In the genomic region with DNA sequence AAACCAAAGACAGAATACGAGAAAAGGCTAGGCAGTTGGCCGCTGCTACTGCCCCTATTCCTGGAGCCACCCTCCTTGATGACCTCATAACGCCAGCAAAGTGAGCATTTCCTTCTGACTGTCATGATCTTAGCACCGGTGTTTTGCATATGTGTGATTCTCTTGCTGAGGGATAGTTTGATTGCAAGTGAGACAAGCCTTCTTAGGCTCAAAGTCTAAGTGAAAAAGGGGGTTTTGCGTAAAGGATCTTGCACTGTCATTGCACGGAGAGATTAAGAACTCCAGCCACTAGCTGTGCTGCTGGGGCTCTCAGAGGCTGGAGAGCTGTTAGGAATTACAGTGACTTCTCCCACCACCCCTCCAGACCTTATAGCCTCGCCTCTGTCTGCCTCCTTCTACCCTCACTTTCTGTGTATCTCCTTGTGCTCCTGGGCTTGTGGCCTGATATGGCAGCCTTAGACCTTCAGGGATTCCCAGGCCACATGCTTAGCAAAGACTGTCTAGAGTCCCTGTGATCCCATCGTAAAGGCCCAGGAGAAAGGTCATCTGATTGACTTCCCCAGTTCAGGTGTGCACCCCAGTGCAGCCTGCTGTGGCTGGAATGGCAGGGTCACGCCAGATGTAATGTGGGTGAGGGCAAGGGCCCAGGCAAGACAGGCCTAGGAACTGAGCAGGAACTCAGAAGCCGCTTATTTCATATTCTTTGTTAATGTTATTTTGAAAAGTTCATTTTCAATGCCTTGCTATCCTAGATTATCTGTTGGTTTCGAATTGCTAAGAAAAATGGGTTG, we compare ENCODE assay signal across 17 cellular contexts. TPM values are rescaled to one million over a fixed set of nuclear protein-coding genes. Genes with fewer than 3 reads are reported as not detected.
A peak's percentile ranks its signal among the peaks of the same experiment; 100 is the strongest.
DNase-seq lines count a peak whose midpoint lies in the region; ATAC-seq, FAIRE-seq and TF ChIP-seq lines count a peak whose summit lies in the region.
"Had no signal": no experiment of that assay in that cellular context is flagged by ENCODE, and none has a peak within 500 bp of the region (broad histone marks: within the 10 kb centered on the region; RNA-seq: fewer than 3 reads in every experiment).

No MANE protein-coding gene starts in this region.

- H3K27ac ChIP-seq in A549: no peak overlapping the region
- H3K27ac ChIP-seq in kidney (ENCODE audit: low read depth in 2 of 2, low read length in 2 of 2): peak overlapping the region in 1 of 2 donors; percentile 63
- no peak overlapping the region for H3K27ac ChIP-seq in Karpas-422 (ENCODE audit: low read length)
- H3K27ac ChIP-seq: BLaER1 treated with 17β-estradiol and CSF1 and Interleukin-3, amounts not matched to agents 10 nM and 100 nM had no signal

- H3K4me2 ChIP-seq in A549 (no peak overlapping the region), Karpas-422 (ENCODE audit: low read depth, low read length, poor library complexity, severe bottlenecking) (no peak overlapping the region)
- H3K4me2 ChIP-seq: BLaER1 treated with 17β-estradiol and CSF1 and Interleukin-3, amounts not matched to agents 10 nM and 100 nM had no signal

- TF ChIP-seq EP300 in A549 (IDR thresholded peaks at IDR 0.05): no peak

- H2AFZ ChIP-seq in Karpas-422 (ENCODE audit: low read length): no peak overlapping the region

- no peaks in the 10 kb centered on the region for H3K79me2 ChIP-seq in Karpas-422 (ENCODE audit: low read length)

- no peaks in the 10 kb centered on the region for H3K27me3 Mint-ChIP-seq in WTC11 (ENCODE audit: low read depth)
- H3K27me3 Mint-ChIP-seq in activated T-helper 2 cell treated with anti-CD3 and anti-CD28 coated beads, Interferon-gamma antibody, Interleukin-2, Interleukin-4, amounts not matched to agents 10 μg/mL and 5 μg/mL and 100 μg/mL, durations not matched to agents 14 hours and 24 hours and 36 hours (ENCODE audit: low read depth): no peaks in the 10 kb centered on the region
- H3K27me3 Mint-ChIP-seq: CD4-positive, CD25-positive, alpha-beta regulatory T cell had no signal

- H3K36me3 ChIP-seq in kidney (ENCODE audit: control insufficient read depth in 1 of 2, insufficient read depth in 2 of 2, low read length in 2 of 2) (peaks cover 24 to 56% of the 10 kb centered on the region in 2 donors), Karpas-422 (ENCODE audit: insufficient read depth, low read length) (peaks cover 13% of the 10 kb centered on the region; the same call in 1 of the 2 replicates)

- POLR2A ChIA-PET in A549 (lab: Yijun Ruan, JAX) (no interaction called here), WTC11 (lab: Charles Lee) (no interaction called here)

- no peaks in the 10 kb centered on the region for H3K27me3 ChIP-seq in Karpas-422 (ENCODE audit: low read length)
- H3K27me3 ChIP-seq: BLaER1 treated with 17β-estradiol and CSF1 and Interleukin-3, amounts not matched to agents 10 nM and 100 nM had no signal

- H3K9me3 ChIP-seq in A549 (no peaks in the 10 kb centered on the region), kidney (ENCODE audit: control insufficient read depth in 1 of 2, low read length in 2 of 2) (no peaks in the 10 kb centered on the region), Karpas-422 (ENCODE audit: low read length) (no peaks in the 10 kb centered on the region)
- H3K9me3 ChIP-seq: BLaER1 treated with 17β-estradiol and CSF1 and Interleukin-3, amounts not matched to agents 10 nM and 100 nM had no signal

- H3K4me1 Mint-ChIP-seq in WTC11: peaks cover 5% of the 10 kb centered on the region
- H3K4me1 Mint-ChIP-seq in activated T-helper 2 cell treated with anti-CD3 and anti-CD28 coated beads, Interferon-gamma antibody, Interleukin-2, Interleukin-4, amounts not matched to agents 10 μg/mL and 5 μg/mL and 100 μg/mL, durations not matched to agents 14 hours and 24 hours and 36 hours (ENCODE audit: low read depth): peaks cover 4% of the 10 kb centered on the region

- FAIRE-seq in A549 (lab: Jason Lieb, UNC) (peak; percentile 43), kidney (lab: Jason Lieb, UNC) (no peak)
- FAIRE-seq: H54, HTR-8/SVneo had no signal

- H3K9ac ChIP-seq in kidney (ENCODE audit: low read length in 2 of 2): peak overlapping the region in 1 of 2 donors; percentile 34
- H3K9ac ChIP-seq in Karpas-422 (ENCODE audit: low read length): no peak overlapping the region
- H3K9ac ChIP-seq: BLaER1 treated with 17β-estradiol and CSF1 and Interleukin-3, amounts not matched to agents 10 nM and 100 nM had no signal

- intact Hi-C loops in kidney (cut with DNase I): no loop called here
- intact Hi-C loops in posterior vena cava (cut with DNase I): no loop called here
- intact Hi-C loops in activated T-helper 2 cell treated with anti-CD3 and anti-CD28 coated beads, Interferon-gamma antibody, Interleukin-2, Interleukin-4, amounts not matched to agents 10 μg/mL and 5 μg/mL and 100 μg/mL, durations not matched to agents 14 hours and 24 hours and 36 hours (cut with micrococcal nuclease): no loop called here

- no peak for TF ChIP-seq RAD21 in A549 (conservative IDR thresholded peaks at IDR 0.05 in 1 of 2, IDR thresholded peaks at IDR 0.05 in 1 of 2)

- H3K4me3 Mint-ChIP-seq in WTC11: no peak overlapping the region
- no peak overlapping the region for H3K4me3 Mint-ChIP-seq in activated T-helper 2 cell treated with anti-CD3 and anti-CD28 coated beads, Interferon-gamma antibody, Interleukin-2, Interleukin-4, amounts not matched to agents 10 μg/mL and 5 μg/mL and 100 μg/mL, durations not matched to agents 14 hours and 24 hours and 36 hours (ENCODE audit: low read depth)
- H3K4me3 Mint-ChIP-seq: CD4-positive, CD25-positive, alpha-beta regulatory T cell had no signal

- H3K9me3 Mint-ChIP-seq in WTC11: no peaks in the 10 kb centered on the region
- H3K9me3 Mint-ChIP-seq in activated T-helper 2 cell treated with anti-CD3 and anti-CD28 coated beads, Interferon-gamma antibody, Interleukin-2, Interleukin-4, amounts not matched to agents 10 μg/mL and 5 μg/mL and 100 μg/mL, durations not matched to agents 14 hours and 24 hours and 36 hours: no peaks in the 10 kb centered on the region
- H3K9me3 Mint-ChIP-seq: CD4-positive, CD25-positive, alpha-beta regulatory T cell had no signal

- H3K36me3 Mint-ChIP-seq in WTC11: peaks cover 52% of the 10 kb centered on the region
- H3K36me3 Mint-ChIP-seq in activated T-helper 2 cell treated with anti-CD3 and anti-CD28 coated beads, Interferon-gamma antibody, Interleukin-2, Interleukin-4, amounts not matched to agents 10 μg/mL and 5 μg/mL and 100 μg/mL, durations not matched to agents 14 hours and 24 hours and 36 hours (ENCODE audit: low read depth): peaks cover 56% of the 10 kb centered on the region

- no peak for TF ChIP-seq POLR2A in A549 (IDR thresholded peaks at IDR 0.05; ENCODE audit: low read length)

- no peaks in the 10 kb centered on the region for H4K20me1 ChIP-seq in Karpas-422 (ENCODE audit: insufficient read depth, low read depth, low read length)

- TF ChIP-seq CTCF in A549 (IDR thresholded peaks at IDR 0.05): no peak
- TF ChIP-seq CTCF in WTC11 (IDR thresholded peaks at IDR 0.05): no peak
- TF ChIP-seq CTCF in kidney (IDR thresholded peaks at IDR 0.05; ENCODE audit: borderline replicate concordance, extremely low read depth, insufficient read depth): no peak

- no peak for DNase-seq in A549 (ENCODE audit: low read depth in 1 of 2, low spot score in 1 of 2)
- DNase-seq in WTC11 (ENCODE audit: low spot score): no peak
- peak; percentile 22 for DNase-seq in kidney
- DNase-seq in posterior vena cava (ENCODE audit: low spot score): peak; percentile 67
- DNase-seq in Karpas-422: no peak
- DNase-seq in activated T-helper 2 cell treated with anti-CD3 and anti-CD28 coated beads, Interferon-gamma antibody, Interleukin-2, Interleukin-4, amounts not matched to agents 10 μg/mL and 5 μg/mL and 100 μg/mL, durations not matched to agents 14 hours and 24 hours and 36 hours (ENCODE audit: low spot score): no peak
- DNase-seq: 8988T; ACHN; Calu3; CD4-positive, CD25-positive, alpha-beta regulatory T cell; DMS 273 treated with DMSO at 0.1 percent for 48 hours; KBM-7 had no signal

- no peak overlapping the region for H3K4me3 ChIP-seq in A549
- no peak overlapping the region for H3K4me3 ChIP-seq in kidney (ENCODE audit: low read length in 2 of 2)
- no peak overlapping the region for H3K4me3 ChIP-seq in Karpas-422 (ENCODE audit: low read length)
- H3K4me3 ChIP-seq: BLaER1 treated with 17β-estradiol and CSF1 and Interleukin-3, amounts not matched to agents 10 nM and 100 nM had no signal

- H3K4me1 ChIP-seq in A549 (peaks cover 17% of the 10 kb centered on the region), kidney (ENCODE audit: control insufficient read depth in 1 of 2, insufficient read depth in 1 of 2, low read depth in 1 of 2, low read length in 2 of 2) (peaks cover 12 to 17% of the 10 kb centered on the region in 2 donors), Karpas-422 (ENCODE audit: low read length) (no peaks in the 10 kb centered on the region)

- WGBS in A549 (ENCODE audit: missing lambda C conversion rate): 91% methylated on average over 11 of the region's 11 CpGs

- H3K9me2 ChIP-seq in Karpas-422 (replicated peaks; ENCODE audit: insufficient read depth, low read length): no peaks in the 10 kb centered on the region

- CTCF ChIA-PET in A549 (lab: Yijun Ruan, JAX) (interaction anchor here (1.3 to 7.3 kb wide), 3 partner anchors 25 to 118 kb away, joined by 4 to 37 read pairs (median 5); no protein-coding TSS in a partner anchor), WTC11 (lab: Charles Lee) (no interaction called here)

- ATAC-seq in A549 (no peak), WTC11 (no peak), HG02973 (IDR thresholded peaks at IDR 0.05; ENCODE audit: unreplicated experiment) (no peak)

- peak overlapping the region; percentile 4; the same call in 1 of the 2 replicates for H3K27ac Mint-ChIP-seq in WTC11
- H3K27ac Mint-ChIP-seq in activated T-helper 2 cell treated with anti-CD3 and anti-CD28 coated beads, Interferon-gamma antibody, Interleukin-2, Interleukin-4, amounts not matched to agents 10 μg/mL and 5 μg/mL and 100 μg/mL, durations not matched to agents 14 hours and 24 hours and 36 hours: no peak overlapping the region
- H3K27ac Mint-ChIP-seq: CD4-positive, CD25-positive, alpha-beta regulatory T cell had no signal

RNA-seq across cellular contexts. Expression of gene GPATCH1, which starts 12.6 kb away (rescaled TPM):
- polyA plus RNA-seq in A549 (2011; rRNA removed): 19.0 and 24.2 TPM in 2 replicates
- polyA plus RNA-seq in A549 (2012; cell fraction: cytosol; rRNA removed): 13.1 and 16.7 TPM in 2 replicates
- polyA plus RNA-seq in A549 (2012; cell fraction: nucleus; rRNA removed): 17.5 and 18.1 TPM in 2 replicates
- 12.1 to 15.4 TPM (median 13.9 TPM) in 3 replicates for polyA plus RNA-seq in A549 (2017; fragmentation: RNase III; extraction: RNeasy Plus Mini Kit Qiagen cat#74134 plus additional on column Dnase treatment)
- polyA minus RNA-seq in A549 (2011; rRNA and poly(A)+ RNA removed): 29.8 and 38.2 TPM in 2 replicates
- total RNA-seq in WTC11 (2021): 8.6 to 10.7 TPM (median 9.3 TPM) in 3 replicates
- 9.1 TPM for total RNA-seq in kidney
- polyA plus RNA-seq in kidney (ENCODE audit: insufficient read depth, low read depth, low replicate concordance): 4.3 TPM
- total RNA-seq in posterior vena cava: 1 to 10 TPM; 6.0 to 6.5 TPM
- total RNA-seq in Karpas-422 (2014; rRNA removed; shearing (Covaris generic); ENCODE audit: low replicate concordance): 2.9 and 3.4 TPM in 2 replicates
- total RNA-seq in activated T-helper 2 cell treated with anti-CD3 and anti-CD28 coated beads, Interferon-gamma antibody, Interleukin-2, Interleukin-4, amounts not matched to agents 10 μg/mL and 5 μg/mL and 100 μg/mL, durations not matched to agents 14 hours and 24 hours and 36 hours: 11.9 and 13.1 TPM in 2 replicates

RNA-seq across cellular contexts. Expression of gene RHPN2, which starts 28.9 kb away (rescaled TPM):
- polyA plus RNA-seq in A549 (2011; rRNA removed): 140 and 162 TPM in 2 replicates
- polyA plus RNA-seq in A549 (2012; cell fraction: cytosol; rRNA removed): 72.5 and 85.3 TPM in 2 replicates
- polyA plus RNA-seq in A549 (2012; cell fraction: nucleus; rRNA removed): 98.3 and 107 TPM in 2 replicates
- 55.4 to 68.1 TPM (median 60.5 TPM) in 3 replicates for polyA plus RNA-seq in A549 (2017; fragmentation: RNase III; extraction: RNeasy Plus Mini Kit Qiagen cat#74134 plus additional on column Dnase treatment)
- polyA minus RNA-seq in A549 (2011; rRNA and poly(A)+ RNA removed): 113 and 114 TPM in 2 replicates
- total RNA-seq in WTC11 (2021): 21.1 to 26.5 TPM (median 25.8 TPM) in 3 replicates
- total RNA-seq in kidney: 50.3 TPM
- polyA plus RNA-seq in kidney (ENCODE audit: insufficient read depth, low read depth, low replicate concordance): 13.5 TPM
- total RNA-seq in posterior vena cava: 1 to 10 TPM in 1 of 2 donors, under 1 TPM in 1; 0.56 to 1.5 TPM
- total RNA-seq in Karpas-422 (2014; rRNA removed; shearing (Covaris generic); ENCODE audit: low replicate concordance): 2.8 and 4.3 TPM in 2 replicates
- total RNA-seq in activated T-helper 2 cell treated with anti-CD3 and anti-CD28 coated beads, Interferon-gamma antibody, Interleukin-2, Interleukin-4, amounts not matched to agents 10 μg/mL and 5 μg/mL and 100 μg/mL, durations not matched to agents 14 hours and 24 hours and 36 hours: 3.5 and 5.0 TPM in 2 replicates

RNA-seq across cellular contexts. Expression of gene WDR88, which starts 38.3 kb away (rescaled TPM):
- 0.04 and 0.07 TPM in 2 replicates for polyA plus RNA-seq in A549 (2011; rRNA removed)
- 0.06 TPM in 1 of 2 replicates, not detected in the other for polyA plus RNA-seq in A549 (2012; cell fraction: cytosol; rRNA removed)
- polyA plus RNA-seq in A549 (2012; cell fraction: nucleus; rRNA removed): 0.12 TPM in 1 of 2 replicates, not detected in the other
- not detected in 3 replicates for polyA plus RNA-seq in A549 (2017; fragmentation: RNase III; extraction: RNeasy Plus Mini Kit Qiagen cat#74134 plus additional on column Dnase treatment)
- polyA minus RNA-seq in A549 (2011; rRNA and poly(A)+ RNA removed): 0.25 TPM in 1 of 2 replicates, not detected in the other
- total RNA-seq in WTC11 (2021): 0.28 TPM in 1 of 3 replicates, not detected in the others
- not detected for total RNA-seq in kidney
- not detected for polyA plus RNA-seq in kidney (ENCODE audit: insufficient read depth, low read depth, low replicate concordance)
- not detected for total RNA-seq in posterior vena cava
- total RNA-seq in Karpas-422 (2014; rRNA removed; shearing (Covaris generic); ENCODE audit: low replicate concordance): not detected in 2 replicates
- not detected in 2 replicates for total RNA-seq in activated T-helper 2 cell treated with anti-CD3 and anti-CD28 coated beads, Interferon-gamma antibody, Interleukin-2, Interleukin-4, amounts not matched to agents 10 μg/mL and 5 μg/mL and 100 μg/mL, durations not matched to agents 14 hours and 24 hours and 36 hours
- total RNA-seq: Calu3; CD4-positive, CD25-positive, alpha-beta regulatory T cell; Daoy had no signal

Comparison
In these comparisons a context has a peak if more than half of its experiments do, and no peak if none do; other contexts are left out.
1. DNase-seq: peak in kidney (single experiment) and posterior vena cava (single experiment); none in A549 (0 of 2), WTC11 (single experiment), Karpas-422 (single experiment) and activated T-helper 2 cell treated with anti-CD3 and anti-CD28 coated beads, Interferon-gamma antibody, Interleukin-2, Interleukin-4, amounts not matched to agents 10 μg/mL and 5 μg/mL and 100 μg/mL, durations not matched to agents 14 hours and 24 hours and 36 hours (single experiment).